ENCODE assay signal across 8 cellular contexts in genomic region chr11:123194308-123195181, GRCh38. TPM values are rescaled to one million over a fixed set of nuclear protein-coding genes. Genes with fewer than 3 reads are reported as not detected.
A peak's percentile ranks its signal among the peaks of the same experiment; 100 is the strongest.
DNase-seq lines count a peak whose midpoint lies in the region; ATAC-seq and TF ChIP-seq lines count a peak whose summit lies in the region.

No MANE protein-coding gene starts in this region.

- no peak for TF ChIP-seq POLR2A in body of pancreas (IDR thresholded peaks at IDR 0.05)
- TF ChIP-seq POLR2A in thyroid gland (IDR thresholded peaks at IDR 0.05) = no peak

- WGBS in body of pancreas, 2 donors = 6 to 16% methylated on average over 19 to 51 of the region's 53 CpGs
- WGBS in thyroid gland, 2 donors = 10 to 14% methylated on average over 20 to 26 of the region's 53 CpGs

- H3K4me3 ChIP-seq in body of pancreas = no peak overlapping the region
- peak overlapping the region; percentile 57 for H3K4me3 ChIP-seq in kidney epithelial cell (ENCODE audit: low read depth, low read length)
- H3K4me3 ChIP-seq in thyroid gland (replicated peaks in 1 of 3) = peak overlapping the region in 2 of 3 donors; percentile 27 to 37

- H3K27me3 ChIP-seq in body of pancreas (no peaks in the 10 kb centered on the region), kidney epithelial cell (ENCODE audit: control insufficient read depth, insufficient read depth, low read length) (no peaks in the 10 kb centered on the region), thyroid gland (no peaks in the 10 kb centered on the region)

- peaks cover 3% of the 10 kb centered on the region for H3K9me3 Mint-ChIP-seq in activated naive CD8-positive, alpha-beta T cell treated with anti-CD3 and anti-CD28 coated beads, Interleukin-2, amount 10 ng/mL, durations not matched to agents 7 days and 5 days
- no peaks in the 10 kb centered on the region for H3K9me3 Mint-ChIP-seq in activated naive CD8-positive, alpha-beta T cell treated with anti-CD3 and anti-CD28 coated beads, Interleukin-2, amount 50 U/mL, for 24 hours

- H3K27ac ChIP-seq in body of pancreas = peak overlapping the region in 1 of 4 donors; percentile 3
- peak overlapping the region in 2 of 3 donors; percentile 1 to 20 for H3K27ac ChIP-seq in thyroid gland

- ATAC-seq in activated naive CD8-positive, alpha-beta T cell treated with anti-CD3 and anti-CD28 coated beads, Interleukin-2, amount 10 ng/mL, durations not matched to agents 7 days and 5 days (ENCODE audit: low read depth) = peak; percentile 17
- no peak for ATAC-seq in activated naive CD8-positive, alpha-beta T cell treated with anti-CD3 and anti-CD28 coated beads, Interleukin-2, amount 50 U/mL, for 24 hours
- peak; percentile 54 for ATAC-seq in body of pancreas
- no peak for ATAC-seq in GM18907 (IDR thresholded peaks at IDR 0.05; ENCODE audit: unreplicated experiment)
- ATAC-seq in GM21576 (IDR thresholded peaks at IDR 0.05; ENCODE audit: unreplicated experiment) = no peak

- H3K9me3 ChIP-seq in body of pancreas = no peaks in the 10 kb centered on the region
- no peaks in the 10 kb centered on the region for H3K9me3 ChIP-seq in thyroid gland

- intact Hi-C loops in body of pancreas (cut with DNase I) (no loop called here), thyroid gland (cut with DNase I) (no loop called here), posterior vena cava (cut with DNase I) (no loop called here)

- H3K27me3 Mint-ChIP-seq in activated naive CD8-positive, alpha-beta T cell treated with anti-CD3 and anti-CD28 coated beads, Interleukin-2, amount 10 ng/mL, durations not matched to agents 7 days and 5 days = peaks cover 85% of the 10 kb centered on the region
- H3K27me3 Mint-ChIP-seq in activated naive CD8-positive, alpha-beta T cell treated with anti-CD3 and anti-CD28 coated beads, Interleukin-2, amount 50 U/mL, for 24 hours = peaks cover 71% of the 10 kb centered on the region

- TF ChIP-seq CTCF in body of pancreas (IDR thresholded peaks at IDR 0.05) (no peak), kidney epithelial cell (IDR thresholded peaks at IDR 0.05; ENCODE audit: insufficient read depth, low read length, poor library complexity, severe bottlenecking) (no peak), thyroid gland (IDR thresholded peaks at IDR 0.05) (no peak)

- no peaks in the 10 kb centered on the region for H3K36me3 Mint-ChIP-seq in activated naive CD8-positive, alpha-beta T cell treated with anti-CD3 and anti-CD28 coated beads, Interleukin-2, amount 10 ng/mL, durations not matched to agents 7 days and 5 days
- H3K36me3 Mint-ChIP-seq in activated naive CD8-positive, alpha-beta T cell treated with anti-CD3 and anti-CD28 coated beads, Interleukin-2, amount 50 U/mL, for 24 hours (ENCODE audit: low read depth) = no peaks in the 10 kb centered on the region

- H3K4me1 ChIP-seq in body of pancreas (peaks cover 18% of the 10 kb centered on the region), thyroid gland (peaks cover 0 to 10% of the 10 kb centered on the region in 2 donors)

- H3K27ac Mint-ChIP-seq in activated naive CD8-positive, alpha-beta T cell treated with anti-CD3 and anti-CD28 coated beads, Interleukin-2, amount 10 ng/mL, durations not matched to agents 7 days and 5 days = no peak overlapping the region
- no peak overlapping the region for H3K27ac Mint-ChIP-seq in activated naive CD8-positive, alpha-beta T cell treated with anti-CD3 and anti-CD28 coated beads, Interleukin-2, amount 50 U/mL, for 24 hours

- H3K36me3 ChIP-seq in body of pancreas (replicated peaks in 1 of 2; ENCODE audit: insufficient read depth in 1 of 2, low read depth in 2 of 2) = no peaks in the 10 kb centered on the region
- H3K36me3 ChIP-seq in kidney epithelial cell (ENCODE audit: control insufficient read depth, insufficient read depth, low read length) = no peaks in the 10 kb centered on the region
- H3K36me3 ChIP-seq in thyroid gland = no peaks in the 10 kb centered on the region

- H3K4me1 Mint-ChIP-seq in activated naive CD8-positive, alpha-beta T cell treated with anti-CD3 and anti-CD28 coated beads, Interleukin-2, amount 10 ng/mL, durations not matched to agents 7 days and 5 days = peaks cover 33% of the 10 kb centered on the region
- H3K4me1 Mint-ChIP-seq in activated naive CD8-positive, alpha-beta T cell treated with anti-CD3 and anti-CD28 coated beads, Interleukin-2, amount 50 U/mL, for 24 hours = peaks cover 17% of the 10 kb centered on the region

- peak overlapping the region; percentile 22 for H3K4me3 Mint-ChIP-seq in activated naive CD8-positive, alpha-beta T cell treated with anti-CD3 and anti-CD28 coated beads, Interleukin-2, amount 10 ng/mL, durations not matched to agents 7 days and 5 days
- no peak overlapping the region for H3K4me3 Mint-ChIP-seq in activated naive CD8-positive, alpha-beta T cell treated with anti-CD3 and anti-CD28 coated beads, Interleukin-2, amount 50 U/mL, for 24 hours

- peak; percentile 37 for DNase-seq in activated naive CD8-positive, alpha-beta T cell treated with anti-CD3 and anti-CD28 coated beads, Interleukin-2, amount 10 ng/mL, durations not matched to agents 7 days and 5 days
- DNase-seq in activated naive CD8-positive, alpha-beta T cell treated with anti-CD3 and anti-CD28 coated beads, Interleukin-2, amount 50 U/mL, for 24 hours = no peak
- DNase-seq in body of pancreas (peak in 1 of 4 donors; percentile 20), kidney epithelial cell (ENCODE audit: low read depth) (no peak), thyroid gland (peak; percentile 54 to 64), posterior vena cava (ENCODE audit: low spot score) (no peak)

- POLR2A ChIA-PET in activated naive CD8-positive, alpha-beta T cell treated with anti-CD3 and anti-CD28 coated beads, Interleukin-2, amount 10 ng/mL, durations not matched to agents 7 days and 5 days (lab: Charles Lee) = no interaction called here

RNA-seq across cellular contexts. Expression of gene CLMP, which starts 0.5 kb away (rescaled TPM):
- under 1 TPM; 0.25 to 0.31 TPM for total RNA-seq in activated naive CD8-positive, alpha-beta T cell treated with anti-CD3 and anti-CD28 coated beads, Interleukin-2, amount 10 ng/mL, durations not matched to agents 7 days and 5 days
- total RNA-seq in body of pancreas (10 to 100 TPM; 10.1 to 22.1 TPM), kidney epithelial cell (2.9 and 6.4 TPM in 2 replicates), thyroid gland (10 to 100 TPM in 2 of 4 donors, 1 to 10 TPM in 2; 4.9 to 13.2 (median 9.3) TPM), posterior vena cava (10 to 100 TPM; 24.6 to 28.3 TPM)

Comparison
In these comparisons a context has a peak if more than half of its experiments do, and no peak if none do; other contexts are left out.
1. ATAC-seq: peak in activated naive CD8-positive, alpha-beta T cell treated with anti-CD3 and anti-CD28 coated beads, Interleukin-2, amount 10 ng/mL, durations not matched to agents 7 days and 5 days (single experiment) and body of pancreas (single experiment); none in activated naive CD8-positive, alpha-beta T cell treated with anti-CD3 and anti-CD28 coated beads, Interleukin-2, amount 50 U/mL, for 24 hours (single experiment), GM18907 (single experiment) and GM21576 (single experiment).
2. DNase-seq: peak in activated naive CD8-positive, alpha-beta T cell treated with anti-CD3 and anti-CD28 coated beads, Interleukin-2, amount 10 ng/mL, durations not matched to agents 7 days and 5 days (single experiment) and thyroid gland (2 of 2); none in activated naive CD8-positive, alpha-beta T cell treated with anti-CD3 and anti-CD28 coated beads, Interleukin-2, amount 50 U/mL, for 24 hours (single experiment), kidney epithelial cell (single experiment) and posterior vena cava (single experiment).
3. H3K4me3 ChIP-seq: peak in kidney epithelial cell (single experiment) and thyroid gland (2 of 3); none in body of pancreas (0 of 2).